ENCODE assay signal across 1 cellular context in genomic region chr2:105166671-105167070, GRCh38.
TF ChIP-seq lines count a peak whose summit lies in the region.

No MANE protein-coding gene starts in this region.

TF ChIP-seq in H1, 55 proteins besides CTCF, POLR2A, EP300 and RAD21 (continued from another document):
- TF ChIP-seq ATF2 (IDR thresholded peaks at IDR 0.05; ENCODE audit: low read length), result no peak
TF ChIP-seq in H1: peak in this region for 0.
